1 cellular context compared by ENCODE assay signal in the genomic region with DNA sequence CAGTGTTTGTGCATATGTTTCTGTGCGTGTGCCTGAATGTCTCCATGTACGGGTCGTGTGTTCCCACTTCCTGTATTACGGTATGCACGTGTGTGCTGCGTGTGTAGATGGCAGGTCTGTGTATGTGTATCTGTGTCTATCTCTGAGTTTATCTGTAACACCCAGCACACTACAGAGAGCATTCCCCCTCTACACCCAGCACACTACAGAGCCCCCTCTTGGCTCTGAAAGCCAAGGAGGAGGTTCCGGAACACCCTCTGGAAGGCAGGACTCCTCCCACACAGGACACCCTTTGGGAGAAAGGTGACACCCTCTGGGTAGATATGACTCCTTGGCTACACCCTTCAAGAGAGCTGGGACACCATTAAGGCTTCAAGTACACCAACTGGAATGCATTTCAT.
TF ChIP-seq lines count a peak whose summit lies in the region.

No MANE protein-coding gene starts in this region.

TF ChIP-seq in SK-N-SH treated with all-trans-retinoic acid at 6 μM for 48 hours, 23 proteins besides CTCF, POLR2A, EP300 and RAD21 (continued from another document):
- TF ChIP-seq, protein P1, sequence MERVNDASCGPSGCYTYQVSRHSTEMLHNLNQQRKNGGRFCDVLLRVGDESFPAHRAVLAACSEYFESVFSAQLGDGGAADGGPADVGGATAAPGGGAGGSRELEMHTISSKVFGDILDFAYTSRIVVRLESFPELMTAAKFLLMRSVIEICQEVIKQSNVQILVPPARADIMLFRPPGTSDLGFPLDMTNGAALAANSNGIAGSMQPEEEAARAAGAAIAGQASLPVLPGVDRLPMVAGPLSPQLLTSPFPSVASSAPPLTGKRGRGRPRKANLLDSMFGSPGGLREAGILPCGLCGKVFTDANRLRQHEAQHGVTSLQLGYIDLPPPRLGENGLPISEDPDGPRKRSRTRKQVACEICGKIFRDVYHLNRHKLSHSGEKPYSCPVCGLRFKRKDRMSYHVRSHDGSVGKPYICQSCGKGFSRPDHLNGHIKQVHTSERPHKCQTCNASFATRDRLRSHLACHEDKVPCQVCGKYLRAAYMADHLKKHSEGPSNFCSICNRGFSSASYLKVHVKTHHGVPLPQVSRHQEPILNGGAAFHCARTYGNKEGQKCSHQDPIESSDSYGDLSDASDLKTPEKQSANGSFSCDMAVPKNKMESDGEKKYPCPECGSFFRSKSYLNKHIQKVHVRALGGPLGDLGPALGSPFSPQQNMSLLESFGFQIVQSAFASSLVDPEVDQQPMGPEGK (CRISPR knock-in tag; IDR thresholded peaks at IDR 0.05; ENCODE audit: borderline replicate concordance): no peak
- TF ChIP-seq SNAI2 (CRISPR knock-in tag; IDR thresholded peaks at IDR 0.05) (no peak), ZC3H10 (CRISPR knock-in tag; IDR thresholded peaks at IDR 0.05) (no peak), GLIS3 (CRISPR knock-in tag; IDR thresholded peaks at IDR 0.05) (no peak), ZFP30 (CRISPR knock-in tag; IDR thresholded peaks at IDR 0.05) (no peak)
